ENCODE assay signal across 8 cellular contexts in the genomic region with DNA sequence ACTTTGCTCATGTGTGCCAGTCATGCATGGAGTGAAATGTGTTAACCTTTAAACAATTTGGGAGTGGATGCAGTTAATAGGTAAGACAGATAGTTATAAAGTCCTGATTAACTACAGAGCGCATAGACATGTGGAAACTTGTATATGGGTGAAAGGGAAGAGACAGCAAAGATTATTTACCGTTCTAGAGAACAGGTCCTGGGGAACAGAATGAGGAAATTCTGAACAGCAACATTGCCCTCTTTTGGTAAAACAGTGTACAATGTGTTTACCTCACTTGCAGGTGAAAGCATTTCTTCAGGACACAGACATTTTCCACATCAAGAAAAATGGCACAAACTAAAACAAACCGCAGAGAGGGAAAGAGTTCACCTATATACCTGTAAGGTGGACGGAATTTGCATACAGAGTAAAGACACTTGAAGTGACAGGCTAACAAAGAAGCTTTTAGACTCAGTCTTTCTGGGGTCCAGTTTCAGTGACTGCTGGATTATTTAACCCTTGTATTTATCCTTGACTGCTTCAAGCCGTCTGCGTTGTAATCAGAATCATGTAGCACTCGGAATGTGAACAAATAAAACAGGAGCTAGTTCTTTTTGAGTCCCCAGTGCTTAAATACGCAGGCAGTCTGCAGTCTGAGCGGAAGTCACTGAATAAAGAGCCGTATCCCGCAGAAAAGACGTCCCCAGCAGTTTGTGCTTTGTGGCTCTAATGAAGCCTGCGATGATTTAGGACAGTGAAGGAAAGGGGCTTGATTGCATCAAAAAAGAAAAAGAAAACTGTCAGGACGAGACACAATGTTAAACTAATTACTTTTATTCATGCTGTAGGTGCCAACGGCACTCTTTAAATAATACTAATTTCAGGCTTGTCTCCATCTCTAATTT.
DNase-seq lines count a peak whose midpoint lies in the region; ATAC-seq and TF ChIP-seq lines count a peak whose summit lies in the region.

No MANE protein-coding gene starts in this region.

- TF ChIP-seq POLR2A in erythroblast (IDR thresholded peaks at IDR 0.05; ENCODE audit: low read length): no peak

- H3K4me3 Mint-ChIP-seq in natural killer cell treated with Interleukin-12 subunit alpha and Interleukin-12 subunit beta and Interleukin-15 and Interleukin-18, amount 100 ng/mL, for 72 hours: no peak overlapping the region

- H3K4me1 Mint-ChIP-seq in natural killer cell treated with Interleukin-12 subunit alpha and Interleukin-12 subunit beta and Interleukin-15 and Interleukin-18, amount 100 ng/mL, for 72 hours (ENCODE audit: low read depth in 2 of 2): peaks cover 0 to 8% of the 10 kb centered on the region in 2 donors

- POLR2A ChIA-PET in RWPE1 (lab: Yijun Ruan, JAX; ENCODE audit: low non-redundant PET): no interaction called here

- H3K36me3 Mint-ChIP-seq in natural killer cell treated with Interleukin-12 subunit alpha and Interleukin-12 subunit beta and Interleukin-15 and Interleukin-18, amount 100 ng/mL, for 72 hours: no peaks in the 10 kb centered on the region

- peak; percentile 63 for DNase-seq in DMS79 treated with DMSO at 0.1 percent for 48 hours (lab: John Stamatoyannopoulos, UW)
- DNase-seq in LHCN-M2 (ENCODE audit: low read depth): peak; percentile 61
- DNase-seq in RWPE1 (ENCODE audit: low spot score): peak; percentile 46
- DNase-seq in erythroblast (lab: John Stamatoyannopoulos, UW): peak; percentile 44 to 53
- DNase-seq in myocyte (ENCODE audit: low read depth): peak; percentile 40
- DNase-seq in GF-D8 (lab: John Stamatoyannopoulos, UW): no peak
- DNase-seq in natural killer cell treated with Interleukin-12 subunit alpha and Interleukin-12 subunit beta and Interleukin-15 and Interleukin-18, amount 100 ng/mL, for 72 hours (ENCODE audit: low spot score): no peak

- H3K27ac ChIP-seq in RWPE1: no peak overlapping the region

- TF ChIP-seq CTCF in RWPE1 (conservative IDR thresholded peaks at IDR 0.05; ENCODE audit: low read depth): peak; percentile 73

- H3K27ac Mint-ChIP-seq in natural killer cell treated with Interleukin-12 subunit alpha and Interleukin-12 subunit beta and Interleukin-15 and Interleukin-18, amount 100 ng/mL, for 72 hours: no peak overlapping the region

- H3K9me3 Mint-ChIP-seq in natural killer cell treated with Interleukin-12 subunit alpha and Interleukin-12 subunit beta and Interleukin-15 and Interleukin-18, amount 100 ng/mL, for 72 hours: peaks cover 4% of the 10 kb centered on the region

- peak; percentile 61 for ATAC-seq in GM21528 (IDR thresholded peaks at IDR 0.05; ENCODE audit: low FRiP score, unreplicated experiment)
- no peak for ATAC-seq in natural killer cell treated with Interleukin-12 subunit alpha and Interleukin-12 subunit beta and Interleukin-15 and Interleukin-18, amount 100 ng/mL, for 72 hours

- peaks cover 6 to 12% of the 10 kb centered on the region in 2 donors for H3K27me3 Mint-ChIP-seq in natural killer cell treated with Interleukin-12 subunit alpha and Interleukin-12 subunit beta and Interleukin-15 and Interleukin-18, amount 100 ng/mL, for 72 hours

- CTCF ChIA-PET in RWPE1 (lab: Yijun Ruan, JAX): interaction anchor here (0.7 to 1.0 kb wide), 3 partner anchors 40 to 333 kb away, joined by 3 to 4 read pairs (median 3); no protein-coding TSS in a partner anchor

Comparison
In these comparisons a context has a peak if more than half of its experiments do, and no peak if none do; other contexts are left out.
1. DNase-seq: peak in DMS79 treated with DMSO at 0.1 percent for 48 hours (single experiment), LHCN-M2 (single experiment), RWPE1 (single experiment), erythroblast (2 of 2) and myocyte (single experiment); none in GF-D8 (single experiment) and natural killer cell treated with Interleukin-12 subunit alpha and Interleukin-12 subunit beta and Interleukin-15 and Interleukin-18, amount 100 ng/mL, for 72 hours (single experiment).